ENCODE assay signal across 8 cellular contexts in the genomic region with DNA sequence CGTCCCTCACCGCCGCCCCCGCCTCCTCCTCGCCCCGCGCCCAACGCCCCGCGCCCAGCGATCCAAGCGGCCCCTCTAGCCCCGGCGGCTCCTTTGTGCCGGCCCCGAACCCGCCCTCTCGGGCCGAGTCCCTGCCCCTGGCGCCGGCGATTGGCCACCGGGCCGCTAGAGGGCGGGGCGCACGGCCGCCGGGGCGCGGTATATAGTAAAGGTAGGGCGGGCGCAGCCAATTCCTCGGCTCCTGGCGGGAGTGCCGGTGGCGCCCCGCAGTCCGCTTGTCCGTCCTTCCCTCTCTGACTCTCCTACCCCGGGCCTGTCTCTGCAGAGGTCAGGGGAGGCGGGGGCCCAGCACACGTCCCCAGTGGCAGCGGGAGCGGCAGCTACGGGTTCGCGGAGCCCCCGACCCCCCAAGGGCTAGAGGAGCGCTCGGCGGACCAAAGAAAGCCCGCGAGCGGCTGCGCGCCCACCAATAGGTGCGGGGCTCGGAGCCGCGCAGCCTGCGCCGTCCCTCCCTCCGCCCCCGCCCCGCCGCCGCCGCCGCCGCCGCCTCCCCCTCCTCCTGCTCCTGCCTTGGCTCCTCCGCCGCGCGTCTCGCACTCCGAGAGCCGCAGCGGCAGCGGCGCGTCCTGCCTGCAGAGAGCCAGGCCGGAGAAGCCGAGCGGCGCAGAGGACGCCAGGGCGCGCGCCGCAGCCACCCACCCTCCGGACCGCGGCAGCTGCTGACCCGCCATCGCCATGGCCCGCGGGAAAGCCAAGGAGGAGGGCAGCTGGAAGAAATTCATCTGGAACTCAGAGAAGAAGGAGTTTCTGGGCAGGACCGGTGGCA. TPM values are rescaled to one million over a fixed set of nuclear protein-coding genes. Genes with fewer than 3 reads are reported as not detected.
DNase-seq lines count a peak whose midpoint lies in the region; ATAC-seq, FAIRE-seq and TF ChIP-seq lines count a peak whose summit lies in the region.

TSS of gene ATP1B1 (plus strand) at position 596 of the 826 bp plus-strand sequence. CDS start at position 736, 140 bp downstream.

- H3K9me3 Mint-ChIP-seq in T-cell: no peaks in the 10 kb centered on the region
- no peaks in the 10 kb centered on the region for H3K9me3 Mint-ChIP-seq in progenitor cell of endocrine pancreas (ENCODE audit: low read depth)

- peak within 1 kb of the TSS in 1 of 2 donors; percentile 38 for H3K27ac Mint-ChIP-seq in T-cell
- H3K27ac Mint-ChIP-seq in progenitor cell of endocrine pancreas: peak within 1 kb of the TSS; percentile 98

- intact Hi-C loops in adrenal gland (cut with DNase I): loop anchor here in 1 of 2 donors (10.0 kb wide), 2 partner anchors 238 to 492 kb away; no protein-coding TSS in a partner anchor
- intact Hi-C loops in left ventricle myocardium inferior (cut with micrococcal nuclease): no loop called here

- H3K4me1 ChIP-seq in adrenal gland (replicated peaks in 1 of 2) (peaks cover 38 to 57% of the 10 kb centered on the region in 2 donors), left ventricle myocardium inferior (peaks cover 63% of the 10 kb centered on the region)

- H3K36me3 ChIP-seq in adrenal gland (replicated peaks in 1 of 2): peaks cover 0 to 3% of the 10 kb centered on the region in 2 donors
- peaks cover 2% of the 10 kb centered on the region for H3K36me3 ChIP-seq in left ventricle myocardium inferior

- peak within 1 kb of the TSS; percentile 74 to 84 (median 83) for H3K4me3 Mint-ChIP-seq in T-cell
- H3K4me3 Mint-ChIP-seq in progenitor cell of endocrine pancreas (ENCODE audit: low read depth): peak within 1 kb of the TSS; percentile 79

- H3K4me3 ChIP-seq in adrenal gland (peak within 1 kb of the TSS; percentile 54 to 98 (median 76)), left ventricle myocardium inferior (peak within 1 kb of the TSS; percentile 94)

- DNase-seq in GM12892 (ENCODE audit: insufficient read length) (peak; percentile 93), NCI-H1417 treated with DMSO at 0.1 percent for 48 hours (lab: John Stamatoyannopoulos, UW) (peak; percentile 74), T-cell (peak; percentile 48 to 82 (median 68)), adrenal gland (peak; percentile 87 to 95 (median 90)), left ventricle myocardium inferior (peak; percentile 86), progenitor cell of endocrine pancreas (ENCODE audit: low spot score, unreplicated experiment) (peak; percentile 95), ureter (ENCODE audit: low spot score) (peak; percentile 93)

- H3K27me3 Mint-ChIP-seq in T-cell (no peaks in the 10 kb centered on the region), progenitor cell of endocrine pancreas (no peaks in the 10 kb centered on the region)

- H3K9me3 ChIP-seq in adrenal gland (replicated peaks in 1 of 3) (no peaks in the 10 kb centered on the region), left ventricle myocardium inferior (replicated peaks) (no peaks in the 10 kb centered on the region)

- 0 to 1% (median 1%) methylated on average over 38 to 100 of the region's 100 CpGs for WGBS in adrenal gland, 4 donors

- peak; percentile 87 for FAIRE-seq in GM12892 (lab: Jason Lieb, UNC)

- CTCF ChIA-PET in T-cell (lab: Charles Lee): no interaction called here

- H3K27ac ChIP-seq in adrenal gland (peak within 1 kb of the TSS; percentile 61 to 95 (median 88)), left ventricle myocardium inferior (replicated peaks) (peak within 1 kb of the TSS; percentile 97)

- H3K27me3 ChIP-seq in adrenal gland (no peaks in the 10 kb centered on the region), left ventricle myocardium inferior (ENCODE audit: low read depth) (no peaks in the 10 kb centered on the region)

- H3K36me3 Mint-ChIP-seq in T-cell (no peaks in the 10 kb centered on the region), progenitor cell of endocrine pancreas (ENCODE audit: insufficient read depth) (peaks cover 3% of the 10 kb centered on the region)

- POLR2A ChIA-PET in T-cell (lab: Charles Lee): no interaction called here

- TF ChIP-seq POLR2A in GM12892 (IDR thresholded peaks at IDR 0.05; ENCODE audit: low read depth, low read length) (peak; percentile 95), adrenal gland (IDR thresholded peaks at IDR 0.05) (peak; percentile 98 to 99)

- H3K4me1 Mint-ChIP-seq in T-cell (peaks cover 36 to 48% (median 39%) of the 10 kb centered on the region in 3 donors), progenitor cell of endocrine pancreas (ENCODE audit: low read depth) (peaks cover 37% of the 10 kb centered on the region)

- TF ChIP-seq CTCF in adrenal gland (IDR thresholded peaks at IDR 0.05): peak in 5 of 6 experiments; percentile 46 to 94 (median 73)
- TF ChIP-seq CTCF in left ventricle myocardium inferior (IDR thresholded peaks at IDR 0.05; ENCODE audit: borderline replicate concordance): peak; percentile 75
- TF ChIP-seq CTCF in progenitor cell of endocrine pancreas (IDR thresholded peaks at IDR 0.05; ENCODE audit: unreplicated experiment): peak; percentile 50

- ATAC-seq in HG02763 (IDR thresholded peaks at IDR 0.05; ENCODE audit: unreplicated experiment) (peak; percentile 82), T-cell (replicated peaks in 1 of 4) (peak; percentile 90 to 96 (median 94))

RNA-seq across cellular contexts. Expression of gene ATP1B1, which starts in this region (rescaled TPM):
- polyA plus RNA-seq in GM12892 (2012; ENCODE audit: missing spikeins): 27.3 TPM
- total RNA-seq in T-cell (1 to 10 TPM; 2.5 to 6.1 (median 3.9) TPM), adrenal gland (100 to 1,000 TPM in 7 of 8 donors, 10 to 100 TPM in 1; 97.8 to 187 (median 161) TPM), left ventricle myocardium inferior (385 TPM), progenitor cell of endocrine pancreas (108 and 120 TPM in 2 replicates), ureter (172 TPM)
- polyA plus RNA-seq in adrenal gland: 100 to 1,000 TPM in 1 of 3 donors, 10 to 100 TPM in 2; 85.7 to 122 (median 86.4) TPM

Comparison
In these comparisons a context has a peak if more than half of its experiments do, and no peak if none do; other contexts are left out.
1. Peak in every context shown above with its lines: DNase-seq, ATAC-seq, H3K4me3 ChIP-seq and H3K27ac ChIP-seq.
2. RNA of gene ATP1B1 (total RNA-seq): 385 TPM in left ventricle myocardium inferior (single experiment), 172 TPM in ureter (single experiment), 97.8 to 187 TPM in adrenal gland and 108 to 120 TPM in progenitor cell of endocrine pancreas; 2.5 to 6.1 TPM in T-cell; every median in the first group is over 10 times any median in the second.